In the genomic region with DNA sequence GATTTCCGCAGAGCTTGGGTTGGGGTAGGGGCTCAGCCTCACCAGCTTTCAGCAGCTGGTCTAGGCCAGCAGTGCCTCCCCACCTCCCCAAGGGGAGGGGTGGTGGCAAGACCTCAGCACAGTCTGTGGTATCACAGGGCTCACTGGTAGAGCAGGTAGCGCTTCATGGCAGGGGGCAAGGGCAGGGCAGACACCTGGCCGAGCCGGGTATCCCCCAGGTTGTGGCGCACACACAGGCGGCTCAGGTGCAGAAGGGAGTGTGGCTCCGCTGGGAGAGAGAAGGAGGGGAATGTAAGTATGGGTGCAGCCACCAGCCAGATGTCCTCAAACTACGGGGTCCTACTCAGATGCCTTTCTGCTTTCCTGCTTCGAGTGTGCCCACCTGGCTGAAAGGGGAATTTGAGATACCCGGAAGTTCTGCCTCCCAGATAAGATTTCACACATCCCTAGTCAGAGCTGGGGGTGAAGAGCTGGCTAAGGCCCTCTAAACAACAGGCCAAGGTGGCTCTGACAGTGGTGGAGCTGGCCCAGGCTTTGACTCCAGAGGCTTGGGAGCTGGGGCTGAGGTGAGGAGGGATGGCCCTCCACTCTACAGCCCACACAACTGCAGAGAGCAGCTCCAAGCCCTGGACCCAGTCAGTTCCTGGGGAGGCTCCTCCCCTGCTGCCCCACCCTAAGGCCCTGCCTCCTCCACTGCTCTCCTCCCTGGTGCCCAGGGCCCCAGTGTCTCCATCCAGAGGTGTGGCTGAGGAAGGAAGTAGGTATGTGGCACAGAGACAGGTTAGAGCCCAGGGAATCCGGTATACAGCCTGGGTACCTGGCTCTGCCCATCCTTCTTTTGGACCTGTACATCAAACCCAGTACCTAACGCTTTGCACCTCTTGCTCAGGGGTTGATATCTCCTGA, we compare ENCODE assay signal across 6 cellular contexts. TPM values are rescaled to one million over a fixed set of nuclear protein-coding genes. Genes with fewer than 3 reads are reported as not detected.
A peak's percentile ranks its signal among the peaks of the same experiment; 100 is the strongest.
DNase-seq lines count a peak whose midpoint lies in the region; ATAC-seq and TF ChIP-seq lines count a peak whose summit lies in the region.

No MANE protein-coding gene starts in this region.

- peak overlapping the region; percentile 91 for H3K4me3 Mint-ChIP-seq in stimulated activated effector memory CD8-positive, alpha-beta T cell treated with anti-CD3 and anti-CD28 coated beads, Interleukin-12 subunit alpha, Interleukin-12 subunit beta, amount 100 ng/mL, for 72 hours

- peaks cover 39% of the 10 kb centered on the region for H3K4me1 ChIP-seq in GM23248 (ENCODE audit: insufficient read depth)

- H3K9me3 ChIP-seq in GM23248 (ENCODE audit: low read depth) = no peaks in the 10 kb centered on the region

- peaks cover 44% of the 10 kb centered on the region for H3K79me2 ChIP-seq in GM23248 (ENCODE audit: insufficient read depth)

- H3K9me2 ChIP-seq in GM23248 (ENCODE audit: insufficient read depth) = no peaks in the 10 kb centered on the region

- H3K9ac ChIP-seq in GM23248 = peak overlapping the region; percentile 85

- WGBS in GM23248 (ENCODE audit: low coverage in 1 of 2, low lambda C conversion rate in 2 of 2, missing lambda C conversion rate in 2 of 2), 2 experiments = 81% methylated on average over 12 of the region's 12 CpGs

- in situ Hi-C loops in GM23248 (cut with MboI) = no loop called here

- H4K20me1 ChIP-seq in GM23248 (ENCODE audit: insufficient read depth) = no peaks in the 10 kb centered on the region; the same call in 1 of the 2 replicates

- H2AFZ ChIP-seq in GM23248 = no peak overlapping the region

- no peaks in the 10 kb centered on the region for H3K9me3 Mint-ChIP-seq in stimulated activated effector memory CD8-positive, alpha-beta T cell treated with anti-CD3 and anti-CD28 coated beads, Interleukin-12 subunit alpha, Interleukin-12 subunit beta, amount 100 ng/mL, for 72 hours

- peak; percentile 68 for DNase-seq in GM23248
- peak; percentile 53 for DNase-seq in RPMI8226
- no peak for DNase-seq in fibroblast of mammary gland (ENCODE audit: low read depth)
- DNase-seq in stimulated activated effector memory CD8-positive, alpha-beta T cell treated with anti-CD3 and anti-CD28 coated beads, Interleukin-12 subunit alpha, Interleukin-12 subunit beta, amount 100 ng/mL, for 72 hours (ENCODE audit: low spot score in 2 of 2) = peak in 1 of 2 donors; percentile 67

- peak overlapping the region; percentile 93 for H3K4me2 ChIP-seq in GM23248 (ENCODE audit: unreplicated experiment)

- no peaks in the 10 kb centered on the region for H3K27me3 ChIP-seq in GM23248 (replicated peaks; ENCODE audit: insufficient read depth)

- H3K27ac ChIP-seq in GM23248 = peak overlapping the region; percentile 11; the same call in 1 of the 2 replicates

- ATAC-seq in stimulated activated effector memory CD8-positive, alpha-beta T cell treated with anti-CD3 and anti-CD28 coated beads, Interleukin-12 subunit alpha, Interleukin-12 subunit beta, amount 100 ng/mL, for 72 hours = peak; percentile 17
- no peak for ATAC-seq in GM21447 (IDR thresholded peaks at IDR 0.05; ENCODE audit: unreplicated experiment)
- ATAC-seq in HG02870 (IDR thresholded peaks at IDR 0.05; ENCODE audit: unreplicated experiment) = no peak

- H3K27ac Mint-ChIP-seq in stimulated activated effector memory CD8-positive, alpha-beta T cell treated with anti-CD3 and anti-CD28 coated beads, Interleukin-12 subunit alpha, Interleukin-12 subunit beta, amount 100 ng/mL, for 72 hours = peak overlapping the region; percentile 98

- H3K4me3 ChIP-seq in GM23248 = peak overlapping the region; percentile 81
- peak overlapping the region; percentile 82 for H3K4me3 ChIP-seq in fibroblast of mammary gland (ENCODE audit: control insufficient read depth, low read depth, low read length)

- TF ChIP-seq CTCF in fibroblast of mammary gland (conservative IDR thresholded peaks at IDR 0.05; ENCODE audit: control insufficient read depth, insufficient read depth, low read depth, low read length) = no peak

- peaks cover 100% of the 10 kb centered on the region for H3K36me3 Mint-ChIP-seq in stimulated activated effector memory CD8-positive, alpha-beta T cell treated with anti-CD3 and anti-CD28 coated beads, Interleukin-12 subunit alpha, Interleukin-12 subunit beta, amount 100 ng/mL, for 72 hours

- H3F3A ChIP-seq in GM23248 (ENCODE audit: insufficient read depth) = peaks cover 38% of the 10 kb centered on the region

- peaks cover 19% of the 10 kb centered on the region for H3K36me3 ChIP-seq in GM23248 (ENCODE audit: low read depth)

- H3K4me1 Mint-ChIP-seq in stimulated activated effector memory CD8-positive, alpha-beta T cell treated with anti-CD3 and anti-CD28 coated beads, Interleukin-12 subunit alpha, Interleukin-12 subunit beta, amount 100 ng/mL, for 72 hours = peaks cover 61% of the 10 kb centered on the region

RNA-seq across cellular contexts. Expression of a gene that starts 1.8 kb away (rescaled TPM):
- total RNA-seq in GM23248 (2014; rRNA removed; shearing (Covaris generic)) = 4.4 and 4.6 TPM in 2 replicates
- 4.1 and 4.8 TPM in 2 replicates for polyA plus RNA-seq in GM23248 (2016; fragmentation: Nextera tagmentation; extraction: Ambion mirVana)

RNA-seq across cellular contexts. Expression of a gene that starts 4.0 kb away (rescaled TPM):
- total RNA-seq in GM23248 (2014; rRNA removed; shearing (Covaris generic)) = 1,720 and 1,799 TPM in 2 replicates
- 1,936 and 1,978 TPM in 2 replicates for polyA plus RNA-seq in GM23248 (2016; fragmentation: Nextera tagmentation; extraction: Ambion mirVana)

RNA-seq across cellular contexts. Expression of a gene that starts 19.4 kb away (rescaled TPM):
- total RNA-seq in GM23248 (2014; rRNA removed; shearing (Covaris generic)) = 96.2 and 97.5 TPM in 2 replicates
- 73.2 and 77.9 TPM in 2 replicates for polyA plus RNA-seq in GM23248 (2016; fragmentation: Nextera tagmentation; extraction: Ambion mirVana)

RNA-seq across cellular contexts. Expression of a gene that starts 20.2 kb away (rescaled TPM):
- total RNA-seq in GM23248 (2014; rRNA removed; shearing (Covaris generic)) = 19.6 and 23.9 TPM in 2 replicates
- 30.2 and 31.4 TPM in 2 replicates for polyA plus RNA-seq in GM23248 (2016; fragmentation: Nextera tagmentation; extraction: Ambion mirVana)

RNA-seq across cellular contexts. Expression of a gene that starts 30.6 kb away (rescaled TPM):
- total RNA-seq in GM23248 (2014; rRNA removed; shearing (Covaris generic)) = 1.0 and 3.2 TPM in 2 replicates
- polyA plus RNA-seq in GM23248 (2016; fragmentation: Nextera tagmentation; extraction: Ambion mirVana) = 1.5 and 2.2 TPM in 2 replicates
